8 cellular contexts compared by ENCODE assay signal in the genomic region with DNA sequence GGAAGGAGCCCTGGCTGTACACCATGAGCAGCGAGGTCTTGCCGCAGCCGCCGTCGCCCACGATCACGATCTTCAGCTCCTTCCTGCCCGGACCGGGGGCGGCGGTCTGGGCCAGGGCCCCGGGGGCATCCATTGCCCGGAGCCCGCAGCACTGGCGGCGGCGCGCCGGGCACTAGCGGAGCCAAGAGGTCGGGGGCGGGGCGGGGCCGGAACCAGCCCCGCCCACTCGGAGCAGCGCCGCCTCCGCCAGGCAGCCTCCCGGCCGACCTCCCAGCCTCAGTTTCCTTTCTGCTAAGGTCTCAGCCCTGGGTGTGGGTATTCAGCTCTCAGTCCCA.
DNase-seq lines count a peak whose midpoint lies in the region; ATAC-seq and TF ChIP-seq lines count a peak whose summit lies in the region.

A gene with protein sequence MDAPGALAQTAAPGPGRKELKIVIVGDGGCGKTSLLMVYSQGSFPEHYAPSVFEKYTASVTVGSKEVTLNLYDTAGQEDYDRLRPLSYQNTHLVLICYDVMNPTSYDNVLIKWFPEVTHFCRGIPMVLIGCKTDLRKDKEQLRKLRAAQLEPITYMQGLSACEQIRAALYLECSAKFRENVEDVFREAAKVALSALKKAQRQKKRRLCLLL (minus strand): TSS at position 188 of the 335 bp plus-strand sequence. CDS start 55 bp downstream, at position 133.

- H3K79me2 ChIP-seq in OCI-LY1 (ENCODE audit: insufficient read depth, low read length), result no peaks in the 10 kb centered on the region

- TF ChIP-seq CTCF in OCI-LY1 (IDR thresholded peaks at IDR 0.05; ENCODE audit: low read length) (no peak), astrocyte of the cerebellum (IDR thresholded peaks at IDR 0.05; ENCODE audit: low read depth, low read length, missing control alignments) (no peak)

- peak; percentile 75 for TF ChIP-seq POLR2A in GM15510 (IDR thresholded peaks at IDR 0.05; ENCODE audit: borderline replicate concordance, extremely low read depth, insufficient read length)

- H3K9ac ChIP-seq in OCI-LY1 (ENCODE audit: low read length), result peak within 1 kb of the TSS; percentile 72

- H3K27me3 ChIP-seq in OCI-LY1 (ENCODE audit: insufficient read depth, low read length), result no peaks in the 10 kb centered on the region

- H3K4me3 ChIP-seq in OCI-LY1 (ENCODE audit: low read depth, low read length, poor library complexity, severe bottlenecking) (peak within 1 kb of the TSS; percentile 67), astrocyte of the cerebellum (ENCODE audit: low read depth, low read length) (peak within 1 kb of the TSS; percentile 41), iPS-18c (ENCODE audit: insufficient read depth, low read depth, low read length) (peak within 1 kb of the TSS; percentile 79)

- peak; percentile 10 for ATAC-seq in HG02610 (IDR thresholded peaks at IDR 0.05; ENCODE audit: unreplicated experiment)

- H4K20me1 ChIP-seq in OCI-LY1 (ENCODE audit: insufficient read depth, low read length), result no peaks in the 10 kb centered on the region

- peak within 1 kb of the TSS; percentile 80 for H3K4me2 ChIP-seq in OCI-LY1 (ENCODE audit: low read length)

- peak within 1 kb of the TSS; percentile 65 for H3K27ac ChIP-seq in OCI-LY1 (ENCODE audit: low read depth, low read length, poor library complexity, severe bottlenecking)

- DNase-seq in astrocyte of the cerebellum (ENCODE audit: low read depth), result no peak
- DNase-seq in stimulated activated CD4-positive, alpha-beta T cell treated with anti-CD3 and anti-CD28 coated beads, Interleukin-2, amount 100 ng/mL, for 4 hours (ENCODE audit: low read depth), result peak; percentile 46
- DNase-seq in GOT3 (lab: John Stamatoyannopoulos, UW), result no peak
- no peak for DNase-seq in NCI-H187 treated with DMSO at 0.1 percent for 48 hours (lab: John Stamatoyannopoulos, UW)

- peaks cover 75% of the 10 kb centered on the region for H3K4me1 ChIP-seq in OCI-LY1 (ENCODE audit: insufficient read depth, low read length, severe bottlenecking)

- no peaks in the 10 kb centered on the region for H3F3A ChIP-seq in OCI-LY1 (ENCODE audit: insufficient read depth, low read length)

- H3K9me3 ChIP-seq in OCI-LY1 (ENCODE audit: low read length) (no peaks in the 10 kb centered on the region), iPS-18c (ENCODE audit: control insufficient read depth, insufficient read depth, low read length) (no peaks in the 10 kb centered on the region)

- H3K9me2 ChIP-seq in OCI-LY1 (ENCODE audit: low read depth, low read length), result no peaks in the 10 kb centered on the region

- H2AFZ ChIP-seq in OCI-LY1 (ENCODE audit: low read length), result no peak within 1 kb of the TSS

- in situ Hi-C loops in astrocyte of the cerebellum (cut with HindIII; ENCODE audit: low sequenced_read_pairs), result no loop called here

- peaks cover 7% of the 10 kb centered on the region; the same call in 1 of the 2 replicates for H3K36me3 ChIP-seq in OCI-LY1 (ENCODE audit: insufficient read depth, low read length)
